In the genomic region with DNA sequence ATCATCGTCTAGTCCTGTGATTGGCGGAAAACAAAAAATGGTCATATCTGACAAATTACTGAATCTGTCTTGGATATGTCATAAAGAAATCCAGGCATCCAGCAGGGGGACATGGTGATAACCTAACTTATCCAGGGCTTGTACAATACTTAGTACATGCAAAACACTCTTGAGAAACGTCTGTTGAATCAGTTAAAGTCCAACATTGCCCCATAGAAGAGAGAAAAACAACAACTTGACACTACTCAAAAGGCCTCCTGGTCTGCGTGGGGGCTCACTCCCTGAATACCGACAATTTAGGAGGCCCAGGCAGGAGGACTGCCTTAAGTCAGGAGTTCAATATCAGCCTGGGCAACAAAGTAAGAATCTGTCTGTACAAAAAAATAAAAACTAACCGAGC, we compare ENCODE assay signal across 15 cellular contexts.
DNase-seq lines count a peak whose midpoint lies in the region; TF ChIP-seq lines count a peak whose summit lies in the region.
"Had no signal": no experiment of that assay in that cellular context is flagged by ENCODE, and none has a peak within 500 bp of the region (broad histone marks: within the 10 kb centered on the region; RNA-seq: fewer than 3 reads in every experiment).

No MANE protein-coding gene starts in this region.

- H3K27me3 Mint-ChIP-seq in activated CD4-positive, alpha-beta T cell treated with anti-CD3 and anti-CD28 coated beads, Interleukin-2, amount 10 ng/mL, durations not matched to agents 7 days and 5 days, result no peaks in the 10 kb centered on the region

- H3K9ac ChIP-seq in liver (ENCODE audit: low read depth in 1 of 2, low read length in 2 of 2), result no peak overlapping the region
- H3K9ac ChIP-seq: BLaER1 had no signal

- H3K4me1 ChIP-seq in liver (ENCODE audit: control insufficient read depth in 4 of 4, insufficient read depth in 4 of 4, low read length in 3 of 4) (peaks cover 5 to 33% (median 14%) of the 10 kb centered on the region in 4 donors), esophagus squamous epithelium (peaks cover 0 to 36% (median 3%) of the 10 kb centered on the region in 3 donors)
- H3K4me1 ChIP-seq: BLaER1 had no signal

- no peak for DNase-seq in activated CD4-positive, alpha-beta T cell treated with anti-CD3 and anti-CD28 coated beads, Interleukin-2, amount 10 ng/mL, durations not matched to agents 7 days and 5 days
- DNase-seq in activated CD4-positive, alpha-beta T cell treated with anti-CD3 and anti-CD28 coated beads for 4 hours, result no peak
- DNase-seq in choroid plexus epithelial cell (ENCODE audit: low read depth) (no peak), GM20000 (ENCODE audit: low spot score) (no peak), inferior parietal cortex (ENCODE audit: extremely low spot score) (no peak), esophagus squamous epithelium (lab: John Stamatoyannopoulos, UW) (no peak), posterior vena cava (ENCODE audit: low spot score) (no peak)
- DNase-seq: CD8-positive, alpha-beta memory T cell; DMS53; GF-D8; HCEC 1CT; HFFc6 had no signal

- H3K27ac Mint-ChIP-seq in activated CD4-positive, alpha-beta T cell treated with anti-CD3 and anti-CD28 coated beads, Interleukin-2, amount 10 ng/mL, durations not matched to agents 7 days and 5 days, result peak overlapping the region; percentile 31
- H3K27ac Mint-ChIP-seq: CD8-positive, alpha-beta memory T cell; HFFc6 had no signal

- H3K9me3 Mint-ChIP-seq in activated CD4-positive, alpha-beta T cell treated with anti-CD3 and anti-CD28 coated beads, Interleukin-2, amount 10 ng/mL, durations not matched to agents 7 days and 5 days, result peaks cover 2% of the 10 kb centered on the region

- POLR2A ChIA-PET in activated CD4-positive, alpha-beta T cell treated with anti-CD3 and anti-CD28 coated beads, Interleukin-2, amount 10 ng/mL, durations not matched to agents 7 days and 5 days (lab: Charles Lee), result no interaction called here

- H3K36me3 Mint-ChIP-seq in activated CD4-positive, alpha-beta T cell treated with anti-CD3 and anti-CD28 coated beads, Interleukin-2, amount 10 ng/mL, durations not matched to agents 7 days and 5 days (ENCODE audit: low read depth), result no peaks in the 10 kb centered on the region

- H3K27ac ChIP-seq in liver (ENCODE audit: low read depth in 1 of 2, low read length in 2 of 2) (peak overlapping the region; percentile 33 to 80), esophagus squamous epithelium (no peak overlapping the region)
- H3K27ac ChIP-seq: 22Rv1, BLaER1 had no signal

- CTCF ChIA-PET in activated CD4-positive, alpha-beta T cell treated with anti-CD3 and anti-CD28 coated beads, Interleukin-2, amount 10 ng/mL, durations not matched to agents 7 days and 5 days (lab: Charles Lee), result no interaction called here

- peak; percentile 70 to 87 for TF ChIP-seq RAD21 in liver (IDR thresholded peaks at IDR 0.05)

- H3K4me3 ChIP-seq in choroid plexus epithelial cell (ENCODE audit: low read depth, low read length), result no peak overlapping the region
- H3K4me3 ChIP-seq in liver (ENCODE audit: low read depth in 1 of 3, low read length in 3 of 3), result no peak overlapping the region
- no peak overlapping the region for H3K4me3 ChIP-seq in esophagus squamous epithelium
- H3K4me3 ChIP-seq: BLaER1 had no signal

- H3K4me3 Mint-ChIP-seq in activated CD4-positive, alpha-beta T cell treated with anti-CD3 and anti-CD28 coated beads, Interleukin-2, amount 10 ng/mL, durations not matched to agents 7 days and 5 days, result no peak overlapping the region
- H3K4me3 Mint-ChIP-seq: HFFc6 had no signal

- H3K9me3 ChIP-seq in liver (ENCODE audit: control insufficient read depth in 4 of 4, low read length in 3 of 4), result no peaks in the 10 kb centered on the region
- H3K9me3 ChIP-seq in esophagus squamous epithelium, result no peaks in the 10 kb centered on the region

- TF ChIP-seq CTCF in choroid plexus epithelial cell (conservative IDR thresholded peaks at IDR 0.05; ENCODE audit: low read depth, low read length) (peak; percentile 1), liver (IDR thresholded peaks at IDR 0.05; ENCODE audit: low read depth, low read length, missing input control) (peak; percentile 58), GM20000 (IDR thresholded peaks at IDR 0.05; ENCODE audit: extremely low read depth, missing control alignments) (no peak), esophagus squamous epithelium (IDR thresholded peaks at IDR 0.05) (no peak)

- H3K27me3 ChIP-seq in liver (ENCODE audit: control insufficient read depth in 4 of 4, insufficient read depth in 4 of 4, low read length in 3 of 4), result no peaks in the 10 kb centered on the region
- H3K27me3 ChIP-seq in esophagus squamous epithelium, result no peaks in the 10 kb centered on the region
- H3K27me3 ChIP-seq: BLaER1 had no signal

- intact Hi-C loops in esophagus squamous epithelium (cut with DNase I) (no loop called here), posterior vena cava (cut with DNase I) (no loop called here)

- WGBS in liver, result 50% methylated on average over 6 of the region's 6 CpGs
- WGBS in esophagus squamous epithelium, 2 donors, result 85 to 93% methylated on average over 6 of the region's 6 CpGs

- TF ChIP-seq POLR2A in esophagus squamous epithelium (IDR thresholded peaks at IDR 0.05), result no peak

- no peaks in the 10 kb centered on the region for H3K4me1 Mint-ChIP-seq in activated CD4-positive, alpha-beta T cell treated with anti-CD3 and anti-CD28 coated beads, Interleukin-2, amount 10 ng/mL, durations not matched to agents 7 days and 5 days

- H3K36me3 ChIP-seq in liver (ENCODE audit: control insufficient read depth in 4 of 4, insufficient read depth in 3 of 4, low read depth in 1 of 4, low read length in 3 of 4) (no peaks in the 10 kb centered on the region), esophagus squamous epithelium (peaks cover 0 to 26% (median 0%) of the 10 kb centered on the region in 3 donors)
- H3K36me3 ChIP-seq: BLaER1 had no signal

TF ChIP-seq in liver, 16 proteins besides CTCF, POLR2A, EP300 and RAD21:
- TF ChIP-seq FOXA2 (IDR thresholded peaks at IDR 0.05) (peak; percentile 46), GABPA (IDR thresholded peaks at IDR 0.05 in 1 of 2, conservative IDR thresholded peaks at IDR 0.05 in 1 of 2) (no peak), NR2F2 (IDR thresholded peaks at IDR 0.05) (no peak), TAF1 (conservative IDR thresholded peaks at IDR 0.05) (no peak), FOXA1 (IDR thresholded peaks at IDR 0.05) (no peak), EGR1 (IDR thresholded peaks at IDR 0.05; ENCODE audit: low read depth in 2 of 2) (peak in 1 of 2 donors; percentile 40), RXRA (IDR thresholded peaks at IDR 0.05) (peak; percentile 59 to 66), YY1 (IDR thresholded peaks at IDR 0.05) (peak; percentile 29), HNF4A (conservative IDR thresholded peaks at IDR 0.05) (peak; percentile 86 to 91), SP1 (IDR thresholded peaks at IDR 0.05) (peak; percentile 56), HNF4G (IDR thresholded peaks at IDR 0.05) (peak; percentile 80), JUND (IDR thresholded peaks at IDR 0.05) (peak; percentile 46 to 58)
- TF ChIP-seq, protein P1, sequence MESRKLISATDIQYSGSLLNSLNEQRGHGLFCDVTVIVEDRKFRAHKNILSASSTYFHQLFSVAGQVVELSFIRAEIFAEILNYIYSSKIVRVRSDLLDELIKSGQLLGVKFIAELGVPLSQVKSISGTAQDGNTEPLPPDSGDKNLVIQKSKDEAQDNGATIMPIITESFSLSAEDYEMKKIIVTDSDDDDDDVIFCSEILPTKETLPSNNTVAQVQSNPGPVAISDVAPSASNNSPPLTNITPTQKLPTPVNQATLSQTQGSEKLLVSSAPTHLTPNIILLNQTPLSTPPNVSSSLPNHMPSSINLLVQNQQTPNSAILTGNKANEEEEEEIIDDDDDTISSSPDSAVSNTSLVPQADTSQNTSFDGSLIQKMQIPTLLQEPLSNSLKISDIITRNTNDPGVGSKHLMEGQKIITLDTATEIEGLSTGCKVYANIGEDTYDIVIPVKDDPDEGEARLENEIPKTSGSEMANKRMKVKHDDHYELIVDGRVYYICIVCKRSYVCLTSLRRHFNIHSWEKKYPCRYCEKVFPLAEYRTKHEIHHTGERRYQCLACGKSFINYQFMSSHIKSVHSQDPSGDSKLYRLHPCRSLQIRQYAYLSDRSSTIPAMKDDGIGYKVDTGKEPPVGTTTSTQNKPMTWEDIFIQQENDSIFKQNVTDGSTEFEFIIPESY (IDR thresholded peaks at IDR 0.05), result peak; percentile 43
- TF ChIP-seq, protein P2, sequence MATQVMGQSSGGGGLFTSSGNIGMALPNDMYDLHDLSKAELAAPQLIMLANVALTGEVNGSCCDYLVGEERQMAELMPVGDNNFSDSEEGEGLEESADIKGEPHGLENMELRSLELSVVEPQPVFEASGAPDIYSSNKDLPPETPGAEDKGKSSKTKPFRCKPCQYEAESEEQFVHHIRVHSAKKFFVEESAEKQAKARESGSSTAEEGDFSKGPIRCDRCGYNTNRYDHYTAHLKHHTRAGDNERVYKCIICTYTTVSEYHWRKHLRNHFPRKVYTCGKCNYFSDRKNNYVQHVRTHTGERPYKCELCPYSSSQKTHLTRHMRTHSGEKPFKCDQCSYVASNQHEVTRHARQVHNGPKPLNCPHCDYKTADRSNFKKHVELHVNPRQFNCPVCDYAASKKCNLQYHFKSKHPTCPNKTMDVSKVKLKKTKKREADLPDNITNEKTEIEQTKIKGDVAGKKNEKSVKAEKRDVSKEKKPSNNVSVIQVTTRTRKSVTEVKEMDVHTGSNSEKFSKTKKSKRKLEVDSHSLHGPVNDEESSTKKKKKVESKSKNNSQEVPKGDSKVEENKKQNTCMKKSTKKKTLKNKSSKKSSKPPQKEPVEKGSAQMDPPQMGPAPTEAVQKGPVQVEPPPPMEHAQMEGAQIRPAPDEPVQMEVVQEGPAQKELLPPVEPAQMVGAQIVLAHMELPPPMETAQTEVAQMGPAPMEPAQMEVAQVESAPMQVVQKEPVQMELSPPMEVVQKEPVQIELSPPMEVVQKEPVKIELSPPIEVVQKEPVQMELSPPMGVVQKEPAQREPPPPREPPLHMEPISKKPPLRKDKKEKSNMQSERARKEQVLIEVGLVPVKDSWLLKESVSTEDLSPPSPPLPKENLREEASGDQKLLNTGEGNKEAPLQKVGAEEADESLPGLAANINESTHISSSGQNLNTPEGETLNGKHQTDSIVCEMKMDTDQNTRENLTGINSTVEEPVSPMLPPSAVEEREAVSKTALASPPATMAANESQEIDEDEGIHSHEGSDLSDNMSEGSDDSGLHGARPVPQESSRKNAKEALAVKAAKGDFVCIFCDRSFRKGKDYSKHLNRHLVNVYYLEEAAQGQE (IDR thresholded peaks at IDR 0.05), result no peak
- TF ChIP-seq, protein P3, sequence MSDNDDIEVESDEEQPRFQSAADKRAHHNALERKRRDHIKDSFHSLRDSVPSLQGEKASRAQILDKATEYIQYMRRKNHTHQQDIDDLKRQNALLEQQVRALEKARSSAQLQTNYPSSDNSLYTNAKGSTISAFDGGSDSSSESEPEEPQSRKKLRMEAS (IDR thresholded peaks at IDR 0.05), result peak; percentile 52
- TF ChIP-seq, protein P4, sequence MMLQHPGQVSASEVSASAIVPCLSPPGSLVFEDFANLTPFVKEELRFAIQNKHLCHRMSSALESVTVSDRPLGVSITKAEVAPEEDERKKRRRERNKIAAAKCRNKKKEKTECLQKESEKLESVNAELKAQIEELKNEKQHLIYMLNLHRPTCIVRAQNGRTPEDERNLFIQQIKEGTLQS (IDR thresholded peaks at IDR 0.05), result peak; percentile 79
TF ChIP-seq in liver: peak in this region for 11.

Comparison
In these comparisons a context has a peak if more than half of its experiments do, and no peak if none do; other contexts are left out.
1. CTCF ChIP-seq: peak in choroid plexus epithelial cell (single experiment) and liver (single experiment); none in GM20000 (single experiment) and esophagus squamous epithelium (0 of 6).
2. H3K27ac ChIP-seq: peak in liver (2 of 2); none in esophagus squamous epithelium (0 of 4).